16 cellular contexts compared by ENCODE assay signal in the genomic region with DNA sequence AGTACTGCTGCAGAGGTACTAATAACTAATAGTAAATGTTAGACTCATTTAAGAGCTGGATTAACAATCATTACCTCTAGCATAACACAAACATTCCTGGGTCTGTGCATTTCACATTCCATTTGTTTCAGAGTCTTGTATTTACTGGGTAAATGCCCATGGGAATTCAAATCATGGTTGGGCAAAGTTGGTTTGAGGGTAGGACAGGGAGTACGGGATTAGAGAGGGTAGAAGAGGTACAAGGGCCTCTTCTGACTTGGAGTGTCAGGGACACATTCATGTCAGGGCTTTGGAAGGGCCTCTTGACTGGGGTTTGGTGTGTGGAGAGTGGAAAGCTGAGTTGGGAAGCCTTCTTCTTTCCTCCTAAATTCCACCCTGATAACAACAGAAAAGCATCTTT.
DNase-seq lines count a peak whose midpoint lies in the region; ATAC-seq, FAIRE-seq and TF ChIP-seq lines count a peak whose summit lies in the region.
"Had no signal": no experiment of that assay in that cellular context is flagged by ENCODE, and none has a peak within 500 bp of the region (broad histone marks: within the 10 kb centered on the region; RNA-seq: fewer than 3 reads in every experiment).

No MANE protein-coding gene starts in this region.

- intact Hi-C loops in heart left ventricle (cut with DNase I) (loop anchor here in 1 of 10 donors (10.0 kb wide), 1 partner anchor 60 kb away; no protein-coding TSS in a partner anchor), psoas muscle (cut with DNase I) (no loop called here)

- H3K36me3 ChIP-seq in BLaER1 = no peaks in the 10 kb centered on the region
- no peaks in the 10 kb centered on the region for H3K36me3 ChIP-seq in SK-N-SH (replicated peaks in 1 of 2; ENCODE audit: control insufficient read depth in 1 of 2, insufficient read depth in 2 of 2, low read length in 1 of 2)
- H3K36me3 ChIP-seq in heart left ventricle = no peaks in the 10 kb centered on the region
- no peaks in the 10 kb centered on the region for H3K36me3 ChIP-seq in osteoblast (ENCODE audit: insufficient read depth, low read length)
- H3K36me3 ChIP-seq in psoas muscle (ENCODE audit: insufficient read depth in 1 of 2, low read depth in 1 of 2) = no peaks in the 10 kb centered on the region
- H3K36me3 ChIP-seq: brain microvascular endothelial cell, HAP-1 had no signal

- H2AFZ ChIP-seq in SK-N-SH (ENCODE audit: low read depth) (no peak overlapping the region), osteoblast (ENCODE audit: low read length) (no peak overlapping the region)

- no peaks in the 10 kb centered on the region for H4K20me1 ChIP-seq in BLaER1
- peaks cover 7% of the 10 kb centered on the region; the same call in 1 of the 2 replicates for H4K20me1 ChIP-seq in SK-N-SH (ENCODE audit: insufficient read depth)
- peaks cover 37% of the 10 kb centered on the region for H4K20me1 ChIP-seq in osteoblast (ENCODE audit: insufficient read depth, low read length)

- no peak overlapping the region for H3K9ac ChIP-seq in BLaER1
- no peak overlapping the region for H3K9ac ChIP-seq in SK-N-SH

- H3K9me3 ChIP-seq in BLaER1 = no peaks in the 10 kb centered on the region
- H3K9me3 ChIP-seq in SK-N-SH = no peaks in the 10 kb centered on the region
- H3K9me3 ChIP-seq in heart left ventricle = no peaks in the 10 kb centered on the region
- H3K9me3 ChIP-seq in osteoblast (ENCODE audit: low read depth, low read length) = no peaks in the 10 kb centered on the region
- H3K9me3 ChIP-seq in psoas muscle = no peaks in the 10 kb centered on the region
- H3K9me3 ChIP-seq: HAP-1 had no signal

- H3K4me2 ChIP-seq in BLaER1 (peak overlapping the region; percentile 45), SK-N-SH (peak overlapping the region; percentile 47), osteoblast (ENCODE audit: insufficient read depth, low read length) (peak overlapping the region; percentile 44)

- peaks cover 16% of the 10 kb centered on the region for H3K4me1 ChIP-seq in BLaER1
- H3K4me1 ChIP-seq in SK-N-SH (ENCODE audit: control insufficient read depth in 1 of 2, insufficient read depth in 2 of 2, low read depth in 1 of 2, low read length in 1 of 2) = peaks cover 2 to 18% of the 10 kb centered on the region in 2 experiments; a peak in 2 of 4 replicates
- H3K4me1 ChIP-seq in heart left ventricle = peaks cover 0 to 53% (median 22%) of the 10 kb centered on the region in 12 donors
- peaks cover 15% of the 10 kb centered on the region for H3K4me1 ChIP-seq in osteoblast (ENCODE audit: insufficient read depth, low read length)
- peaks cover 4% of the 10 kb centered on the region for H3K4me1 ChIP-seq in psoas muscle

- WGBS in SK-N-SH (ENCODE audit: low lambda C conversion rate) = 100% methylated on average over 1 of the region's 1 CpG
- WGBS in heart left ventricle, 4 donors = 35 to 46% (median 40%) methylated on average over 1 of the region's 1 CpG
- 64 to 80% (median 79%) methylated on average over 1 of the region's 1 CpG for WGBS in psoas muscle, 3 donors

- no peaks in the 10 kb centered on the region for H3K27me3 ChIP-seq in BLaER1
- H3K27me3 ChIP-seq in SK-N-SH (ENCODE audit: insufficient read depth) = no peaks in the 10 kb centered on the region
- H3K27me3 ChIP-seq in heart left ventricle = no peaks in the 10 kb centered on the region
- no peaks in the 10 kb centered on the region for H3K27me3 ChIP-seq in osteoblast (ENCODE audit: insufficient read depth, low read length)
- H3K27me3 ChIP-seq in psoas muscle (ENCODE audit: insufficient read depth in 3 of 3, low read length in 2 of 3) = no peaks in the 10 kb centered on the region
- H3K27me3 ChIP-seq: brain microvascular endothelial cell had no signal

- H3K27ac ChIP-seq in BLaER1 = no peak overlapping the region
- peak overlapping the region; percentile 21 to 44; a peak in 1 of 4 replicates for H3K27ac ChIP-seq in SK-N-SH (ENCODE audit: low read depth in 2 of 2, low read length in 1 of 2)
- H3K27ac ChIP-seq in heart left ventricle = peak overlapping the region in 11 of 12 donors; percentile 21 to 70 (median 60)
- no peak overlapping the region for H3K27ac ChIP-seq in osteoblast (ENCODE audit: low read depth, low read length)
- no peak overlapping the region for H3K27ac ChIP-seq in psoas muscle
- H3K27ac ChIP-seq: brain microvascular endothelial cell had no signal

- ATAC-seq in heart left ventricle (peak; percentile 51 to 76 (median 60)), HG03025 (IDR thresholded peaks at IDR 0.05; ENCODE audit: low FRiP score, unreplicated experiment) (no peak), psoas muscle (no peak)

- POLR2A ChIA-PET in SK-N-SH (lab: Yijun Ruan, JAX) = no interaction called here

- TF ChIP-seq CTCF in SK-N-SH (IDR thresholded peaks at IDR 0.05) (no peak), heart left ventricle (IDR thresholded peaks at IDR 0.05) (no peak), osteoblast (IDR thresholded peaks at IDR 0.05; ENCODE audit: extremely low read depth, low read depth, low read length) (no peak), psoas muscle (IDR thresholded peaks at IDR 0.05) (no peak)

- no peak overlapping the region for H3K4me3 ChIP-seq in BLaER1
- H3K4me3 ChIP-seq in SK-N-SH (ENCODE audit: low read depth in 2 of 2, low read length in 1 of 2) = no peak overlapping the region
- H3K4me3 ChIP-seq in heart left ventricle = no peak overlapping the region
- H3K4me3 ChIP-seq in osteoblast (ENCODE audit: insufficient read depth, low read length) = no peak overlapping the region
- H3K4me3 ChIP-seq in psoas muscle = no peak overlapping the region
- H3K4me3 ChIP-seq: HAP-1 had no signal

- H3K9me2 ChIP-seq in SK-N-SH = no peaks in the 10 kb centered on the region

- no peak for TF ChIP-seq RAD21 in SK-N-SH (IDR thresholded peaks at IDR 0.05; ENCODE audit: low read length)

- no peak for TF ChIP-seq EP300 in SK-N-SH (IDR thresholded peaks at IDR 0.05; ENCODE audit: borderline replicate concordance in 1 of 2, low read depth in 1 of 2, low read length in 1 of 2)

- H3F3A ChIP-seq in SK-N-SH (replicated peaks; ENCODE audit: insufficient read depth) = peaks cover 9% of the 10 kb centered on the region

- TF ChIP-seq POLR2A in heart left ventricle (IDR thresholded peaks at IDR 0.05) = no peak

- H3K79me2 ChIP-seq in SK-N-SH (ENCODE audit: insufficient read depth) (peaks cover 78% of the 10 kb centered on the region), osteoblast (ENCODE audit: insufficient read depth, low read length) (peaks cover 90% of the 10 kb centered on the region)

- DNase-seq in SK-N-SH (no peak), heart left ventricle (no peak), osteoblast (ENCODE audit: insufficient read length, low spot score, missing footprints) (no peak), frontal cortex (ENCODE audit: low spot score in 2 of 2) (no peak), psoas muscle (no peak), kidney tubule cell (ENCODE audit: low spot score) (no peak)
- DNase-seq: activated CD4-positive, CD25-positive, alpha-beta regulatory T cell treated with anti-CD3 and anti-CD28 coated beads, Interleukin-2, amount 50 U/mL, for 72 hours; activated naive CD4-positive, alpha-beta T cell treated with anti-CD3 and anti-CD28 coated beads for 36 hours; brain microvascular endothelial cell; effector CD8-positive, alpha-beta T cell; MV-4-11; NCI-H2171 treated with DMSO at 0.1 percent for 48 hours had no signal

- CTCF ChIA-PET in SK-N-SH (lab: Yijun Ruan, JAX) = interaction anchor here (1.2 kb wide), 1 partner anchor 12 kb away, joined by 3 read pairs; no protein-coding TSS in a partner anchor

- no peak for FAIRE-seq in frontal cortex (lab: Jason Lieb, UNC)
- FAIRE-seq: islet of Langerhans had no signal

TF ChIP-seq in SK-N-SH, 30 proteins besides CTCF, POLR2A, EP300 and RAD21:
- no peak for TF ChIP-seq POLR2AphosphoS5 (IDR thresholded peaks at IDR 0.05; ENCODE audit: low read depth, low read length)
- TF ChIP-seq ELF1 (IDR thresholded peaks at IDR 0.05) = no peak
- no peak for TF ChIP-seq RXRA (IDR thresholded peaks at IDR 0.05; ENCODE audit: borderline replicate concordance, low read depth)
- TF ChIP-seq, protein P1, sequence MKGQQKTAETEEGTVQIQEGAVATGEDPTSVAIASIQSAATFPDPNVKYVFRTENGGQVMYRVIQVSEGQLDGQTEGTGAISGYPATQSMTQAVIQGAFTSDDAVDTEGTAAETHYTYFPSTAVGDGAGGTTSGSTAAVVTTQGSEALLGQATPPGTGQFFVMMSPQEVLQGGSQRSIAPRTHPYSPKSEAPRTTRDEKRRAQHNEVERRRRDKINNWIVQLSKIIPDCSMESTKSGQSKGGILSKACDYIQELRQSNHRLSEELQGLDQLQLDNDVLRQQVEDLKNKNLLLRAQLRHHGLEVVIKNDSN (IDR thresholded peaks at IDR 0.05; ENCODE audit: borderline replicate concordance, low read depth) = no peak
- no peak for TF ChIP-seq NFIC (IDR thresholded peaks at IDR 0.05; ENCODE audit: borderline replicate concordance)
- no peak for TF ChIP-seq FOSL2 (IDR thresholded peaks at IDR 0.05; ENCODE audit: borderline replicate concordance, low read depth)
- TF ChIP-seq TEAD4 (IDR thresholded peaks at IDR 0.05; ENCODE audit: borderline replicate concordance, insufficient read depth) = no peak
- TF ChIP-seq, protein P2, sequence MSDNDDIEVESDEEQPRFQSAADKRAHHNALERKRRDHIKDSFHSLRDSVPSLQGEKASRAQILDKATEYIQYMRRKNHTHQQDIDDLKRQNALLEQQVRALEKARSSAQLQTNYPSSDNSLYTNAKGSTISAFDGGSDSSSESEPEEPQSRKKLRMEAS (IDR thresholded peaks at IDR 0.05; ENCODE audit: low read depth) = no peak
- TF ChIP-seq, protein P3, sequence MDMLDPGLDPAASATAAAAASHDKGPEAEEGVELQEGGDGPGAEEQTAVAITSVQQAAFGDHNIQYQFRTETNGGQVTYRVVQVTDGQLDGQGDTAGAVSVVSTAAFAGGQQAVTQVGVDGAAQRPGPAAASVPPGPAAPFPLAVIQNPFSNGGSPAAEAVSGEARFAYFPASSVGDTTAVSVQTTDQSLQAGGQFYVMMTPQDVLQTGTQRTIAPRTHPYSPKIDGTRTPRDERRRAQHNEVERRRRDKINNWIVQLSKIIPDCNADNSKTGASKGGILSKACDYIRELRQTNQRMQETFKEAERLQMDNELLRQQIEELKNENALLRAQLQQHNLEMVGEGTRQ (IDR thresholded peaks at IDR 0.05; ENCODE audit: borderline replicate concordance, low read depth, low read length) = no peak
- TF ChIP-seq CHD2 (IDR thresholded peaks at IDR 0.05; ENCODE audit: low read length, partially characterized antibody) = no peak
- TF ChIP-seq SIN3A (IDR thresholded peaks at IDR 0.05; ENCODE audit: borderline replicate concordance, low read depth, low read length) = no peak
- no peak for TF ChIP-seq JUND (IDR thresholded peaks at IDR 0.05)

Comparison
In these comparisons a context has a peak if more than half of its experiments do, and no peak if none do; other contexts are left out.
1. H3K27ac ChIP-seq: peak in SK-N-SH (2 of 2) and heart left ventricle (11 of 12); none in BLaER1 (single experiment), osteoblast (single experiment) and psoas muscle (single experiment).
2. ATAC-seq: peak in heart left ventricle (4 of 4); none in HG03025 (single experiment) and psoas muscle (0 of 4).
3. Peak in every context shown above with its lines, with median percentiles within 50 percentile points of each other: H3K4me2 ChIP-seq.